10 cellular contexts compared by ENCODE assay signal in the genomic region with DNA sequence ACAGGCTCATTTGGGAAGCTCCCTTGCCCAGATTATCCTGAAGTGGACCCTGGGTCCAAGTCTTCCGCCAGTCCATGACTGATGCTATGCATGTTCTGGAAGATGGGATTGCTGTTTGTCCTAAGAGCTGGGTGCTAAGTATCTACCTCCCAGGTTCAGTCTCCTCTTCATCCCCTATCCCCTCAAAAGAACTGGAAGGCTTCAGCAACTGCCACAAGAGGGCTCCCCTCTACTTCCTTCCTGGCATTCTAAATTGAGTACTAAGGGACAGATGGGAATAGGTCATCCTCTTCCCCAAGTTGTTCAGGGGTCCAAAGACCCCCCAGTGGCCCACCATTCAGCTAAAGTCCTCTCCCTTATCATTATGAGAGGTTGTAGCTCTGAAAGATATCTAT. TPM values are rescaled to one million over a fixed set of nuclear protein-coding genes. Genes with fewer than 3 reads are reported as not detected.
DNase-seq lines count a peak whose midpoint lies in the region; ATAC-seq, FAIRE-seq and TF ChIP-seq lines count a peak whose summit lies in the region.
"Had no signal": no experiment of that assay in that cellular context is flagged by ENCODE, and none has a peak within 500 bp of the region (broad histone marks: within the 10 kb centered on the region; RNA-seq: fewer than 3 reads in every experiment).

No MANE protein-coding gene starts in this region.

- FAIRE-seq in D721Med (lab: Jason Lieb, UNC) (no peak), pancreas (lab: Jason Lieb, UNC) (no peak)

- BruUV-seq in A673 (replicated peaks; lab: Mats Ljungman, UMichigan), result no TSS peak

- 92 to 95% methylated on average over 1 of the region's 1 CpG for WGBS in pancreas, 2 donors

- no peaks in the 10 kb centered on the region for H3K27me3 ChIP-seq in A673 (replicated peaks; ENCODE audit: insufficient read depth, low read depth, low read length, poor library complexity)
- no peaks in the 10 kb centered on the region for H3K27me3 ChIP-seq in Peyer's patch
- no peaks in the 10 kb centered on the region for H3K27me3 ChIP-seq in pancreas

- TF ChIP-seq POLR2A in Peyer's patch (IDR thresholded peaks at IDR 0.05), result no peak

- H3K36me3 ChIP-seq in A673 (ENCODE audit: insufficient read depth, low read length, poor library complexity, severe bottlenecking), result peaks cover 47% of the 10 kb centered on the region
- peaks cover 0 to 78% (median 0%) of the 10 kb centered on the region in 3 donors for H3K36me3 ChIP-seq in Peyer's patch
- no peaks in the 10 kb centered on the region for H3K36me3 ChIP-seq in pancreas

- POLR2A ChIA-PET in A673 (lab: Charles Lee; ENCODE audit: low non-redundant PET), result no interaction called here

- TF ChIP-seq CTCF in A673 (conservative IDR thresholded peaks at IDR 0.05; ENCODE audit: low read depth, low read length) (peak; percentile 48), D721Med (IDR thresholded peaks at IDR 0.05; ENCODE audit: insufficient read depth, missing control alignments) (peak; percentile 35), Peyer's patch (IDR thresholded peaks at IDR 0.05) (peak in 4 of 6 experiments; percentile 17 to 38 (median 30)), fibroblast of villous mesenchyme (IDR thresholded peaks at IDR 0.05; ENCODE audit: insufficient read depth, low read depth, low read length) (peak; percentile 45), pancreas (IDR thresholded peaks at IDR 0.05) (no peak)

- CTCF ChIA-PET in A673 (lab: Charles Lee), result interaction anchor here (0.5 to 0.7 kb wide), 2 partner anchors 75 to 168 kb away, joined by 3 to 5 read pairs; no protein-coding TSS in a partner anchor

- DNase-seq in A673 (ENCODE audit: low spot score) (peak; percentile 15), D721Med (ENCODE audit: insufficient read length, low spot score) (no peak), Peyer's patch (no peak), fibroblast of villous mesenchyme (ENCODE audit: low read depth) (no peak), putamen (ENCODE audit: low spot score) (no peak), pancreas (no peak), epidermal melanocyte (ENCODE audit: insufficient read length, low spot score) (no peak)
- DNase-seq: nucleus accumbens; stimulated activated CD8-positive, alpha-beta memory T cell treated with anti-CD3 and anti-CD28 coated beads, Interleukin-4, amount 100 ng/mL, for 48 hours had no signal

- H3K4me3 ChIP-seq in A673 (ENCODE audit: low read depth, low read length, poor library complexity, severe bottlenecking), result no peak overlapping the region
- H3K4me3 ChIP-seq in Peyer's patch, result no peak overlapping the region
- H3K4me3 ChIP-seq in fibroblast of villous mesenchyme (ENCODE audit: low read depth, low read length), result no peak overlapping the region
- H3K4me3 ChIP-seq in pancreas, result no peak overlapping the region

- H3K27ac ChIP-seq in A673 (ENCODE audit: low read depth, low read length, poor library complexity, severe bottlenecking) (no peak overlapping the region), Peyer's patch (peak overlapping the region; percentile 5 to 71 (median 57)), pancreas (no peak overlapping the region)

- no peaks in the 10 kb centered on the region for H3K4me1 ChIP-seq in A673 (ENCODE audit: insufficient read depth, low read length, poor library complexity, severe bottlenecking)
- H3K4me1 ChIP-seq in Peyer's patch, result no peaks in the 10 kb centered on the region
- no peaks in the 10 kb centered on the region for H3K4me1 ChIP-seq in pancreas

- intact Hi-C loops in A673 (cut with micrococcal nuclease; ENCODE audit: unreplicated experiment), result loop anchor here (2.0 to 10.0 kb wide), 2 partner anchors 42 to 180 kb away; no protein-coding TSS in a partner anchor
- intact Hi-C loops in pancreas (cut with DNase I), result no loop called here

- no peaks in the 10 kb centered on the region for H3K9me3 ChIP-seq in A673 (ENCODE audit: low read depth, low read length, poor library complexity, severe bottlenecking)
- H3K9me3 ChIP-seq in Peyer's patch, result no peaks in the 10 kb centered on the region
- no peaks in the 10 kb centered on the region for H3K9me3 ChIP-seq in pancreas

- ATAC-seq in HG02759 (IDR thresholded peaks at IDR 0.05; ENCODE audit: unreplicated experiment) (no peak), pancreas (no peak)

RNA-seq across cellular contexts. Expression of a gene that starts 9.0 kb away (rescaled TPM):
- total RNA-seq in A673 (2021) (31.8 and 32.5 TPM in 2 replicates), Peyer's patch (10 to 100 TPM in 2 of 4 donors, 1 to 10 TPM in 2; 7.5 to 26.9 (median 12.6) TPM), fibroblast of villous mesenchyme (21.9 and 25.5 TPM in 2 replicates), pancreas (100 to 1,000 TPM in 4 of 6 donors, 10 to 100 TPM in 2; 70.9 to 144 (median 127) TPM)
- 100 to 1,000 TPM in 1 of 2 donors, 10 to 100 TPM in 1; 97.3 to 155 TPM for polyA plus RNA-seq in pancreas

RNA-seq across cellular contexts. Expression of a gene that starts 23.0 kb away (rescaled TPM):
- total RNA-seq in A673 (2021) (183 and 196 TPM in 2 replicates), Peyer's patch (100 to 1,000 TPM in 1 of 4 donors, 10 to 100 TPM in 3; 49.3 to 217 (median 63.5) TPM), fibroblast of villous mesenchyme (49.3 and 68.2 TPM in 2 replicates), pancreas (10 to 100 TPM; 45.1 to 96.0 (median 61.7) TPM)
- 10 to 100 TPM; 29.5 to 42.1 TPM for polyA plus RNA-seq in pancreas

RNA-seq across cellular contexts. Expression of a gene that starts 37.2 kb away (rescaled TPM):
- total RNA-seq in A673 (2021), result 0.17 and 0.50 TPM in 2 replicates
- total RNA-seq in Peyer's patch, result 1 to 10 TPM in 2 of 4 donors, under 1 TPM in 1, not detected in 1; 0.67 to 1.8 (median 1.7) TPM
- not detected in 2 replicates for total RNA-seq in fibroblast of villous mesenchyme
- under 1 TPM in 5 of 6 donors, not detected in 1; 0.08 to 0.31 (median 0.12) TPM for total RNA-seq in pancreas
- polyA plus RNA-seq in pancreas, result under 1 TPM; 0.34 to 0.59 TPM

RNA-seq across cellular contexts. Expression of a gene that starts 43.8 kb away (rescaled TPM):
- total RNA-seq in A673 (2021) (not detected in 2 replicates), Peyer's patch (not detected), fibroblast of villous mesenchyme (not detected in 2 replicates), pancreas (not detected)
- not detected for polyA plus RNA-seq in pancreas

Comparison
In these comparisons a context has a peak if more than half of its experiments do, and no peak if none do; other contexts are left out.
1. H3K27ac ChIP-seq: peak in Peyer's patch (4 of 4); none in A673 (single experiment) and pancreas (0 of 4).
2. CTCF ChIP-seq: peak in A673 (single experiment), D721Med (single experiment), Peyer's patch (4 of 6) and fibroblast of villous mesenchyme (single experiment); none in pancreas (0 of 4).